1 cellular context compared by ENCODE assay signal in genomic region chr6:41901882-41902519, GRCh38.
TF ChIP-seq lines count a peak whose summit lies in the region.

No MANE protein-coding gene starts in this region.

TF ChIP-seq in K562, 482 proteins besides CTCF, POLR2A, EP300 and RAD21 (continues in another document):
- TF ChIP-seq KAT8 (IDR thresholded peaks at IDR 0.05; ENCODE audit: low read depth), result no peak
- no peak for TF ChIP-seq NFATC3 (IDR thresholded peaks at IDR 0.05)
- TF ChIP-seq CC2D1A (IDR thresholded peaks at IDR 0.05), result peak; percentile 71
- TF ChIP-seq MCM2 (IDR thresholded peaks at IDR 0.05; ENCODE audit: low read depth), result no peak
- TF ChIP-seq CGGBP1 (CRISPR knock-in tag; IDR thresholded peaks at IDR 0.05), result no peak
- no peak for TF ChIP-seq ZNF41 (CRISPR knock-in tag; conservative IDR thresholded peaks at IDR 0.05)
- TF ChIP-seq MYBL2 (IDR thresholded peaks at IDR 0.05; ENCODE audit: low read depth), result no peak
- TF ChIP-seq MYBL2 (CRISPR knock-in tag; IDR thresholded peaks at IDR 0.05; ENCODE audit: borderline replicate concordance), result no peak
- TF ChIP-seq HBP1 (CRISPR knock-in tag; IDR thresholded peaks at IDR 0.05), result no peak
- TF ChIP-seq THRB (CRISPR knock-in tag; conservative IDR thresholded peaks at IDR 0.05), result 0 out of 2 replicates have a peak, but pooled peaks have one; percentile 45
- 0 out of 2 replicates have a peak, but pooled peaks have one; percentile 11 for TF ChIP-seq ESRRA (IDR thresholded peaks at IDR 0.05; ENCODE audit: borderline replicate concordance, low read depth)
- no peak for TF ChIP-seq ZNF134 (CRISPR knock-in tag; conservative IDR thresholded peaks at IDR 0.05)
- TF ChIP-seq IRF1 (CRISPR knock-in tag; IDR thresholded peaks at IDR 0.05; ENCODE audit: borderline replicate concordance), result no peak
- TF ChIP-seq FOXK2 (conservative IDR thresholded peaks at IDR 0.05 in 1 of 2, IDR thresholded peaks at IDR 0.05 in 1 of 2; ENCODE audit: low read depth in 2 of 2), result peak in 1 of 2 experiments; percentile 49; a peak in 1 of 4 replicates
- no peak for TF ChIP-seq EGR1 (conservative IDR thresholded peaks at IDR 0.05)
- no peak; the same call in 1 of the 2 replicates for TF ChIP-seq TRIM28 (IDR thresholded peaks at IDR 0.05)
- TF ChIP-seq TEAD2 (tag; IDR thresholded peaks at IDR 0.05), result no peak
- TF ChIP-seq ZNF12 (CRISPR knock-in tag; IDR thresholded peaks at IDR 0.05), result no peak
- peak; percentile 11 for TF ChIP-seq CTCFL (IDR thresholded peaks at IDR 0.05; ENCODE audit: borderline replicate concordance, insufficient read depth, low read depth, low read length, poor library complexity, severe bottlenecking)
- no peak for TF ChIP-seq RBM34 (IDR thresholded peaks at IDR 0.05; ENCODE audit: borderline replicate concordance, insufficient read depth, low read length)
- TF ChIP-seq RB1 (IDR thresholded peaks at IDR 0.05; ENCODE audit: low read depth), result 0 out of 2 replicates have a peak, but pooled peaks have one; percentile 29
- no peak for TF ChIP-seq CBX1 (IDR thresholded peaks at IDR 0.05; ENCODE audit: low read depth)
- TF ChIP-seq ARID3A (IDR thresholded peaks at IDR 0.05; ENCODE audit: borderline replicate concordance, low read depth, low read length), result 0 out of 2 replicates have a peak, but pooled peaks have one; percentile 27
- no peak for TF ChIP-seq PATZ1 (CRISPR knock-in tag; IDR thresholded peaks at IDR 0.05; ENCODE audit: borderline replicate concordance)
- TF ChIP-seq ZMIZ1 (IDR thresholded peaks at IDR 0.05; ENCODE audit: low read depth in 2 of 2, low read length in 2 of 2), result no peak
- TF ChIP-seq CXXC5 (CRISPR knock-in tag; IDR thresholded peaks at IDR 0.05), result no peak
- 0 out of 2 replicates have a peak, but pooled peaks have one; percentile 9 for TF ChIP-seq ARID1B (IDR thresholded peaks at IDR 0.05)
- no peak for TF ChIP-seq NR4A1 (CRISPR knock-in tag; IDR thresholded peaks at IDR 0.05)
- no peak for TF ChIP-seq NR4A1 (tag; IDR thresholded peaks at IDR 0.05)
- peak; percentile 90 for TF ChIP-seq DEAF1 (CRISPR knock-in tag; IDR thresholded peaks at IDR 0.05)
- no peak for TF ChIP-seq KDM4B (IDR thresholded peaks at IDR 0.05; ENCODE audit: borderline replicate concordance in 2 of 2, low read depth in 1 of 2)
- TF ChIP-seq PTRF (tag; IDR thresholded peaks at IDR 0.05), result no peak
- TF ChIP-seq ZNF384 (IDR thresholded peaks at IDR 0.05; ENCODE audit: low read depth, low read length), result 0 out of 2 replicates have a peak, but pooled peaks have one; percentile 18
- 0 out of 2 replicates have a peak, but pooled peaks have one; percentile 22 for TF ChIP-seq ZNF740 (CRISPR knock-in tag; IDR thresholded peaks at IDR 0.05)
- no peak for TF ChIP-seq ZNF740 (tag; IDR thresholded peaks at IDR 0.05)
- no peak for TF ChIP-seq STAT5A (IDR thresholded peaks at IDR 0.05; ENCODE audit: borderline replicate concordance, low read length)
- 0 out of 2 replicates have a peak, but pooled peaks have one; percentile 49 for TF ChIP-seq ETV5 (CRISPR knock-in tag; IDR thresholded peaks at IDR 0.05; ENCODE audit: low read depth)
- TF ChIP-seq MNT (conservative IDR thresholded peaks at IDR 0.05), result peak; percentile 51 to 52; a peak in 3 of 4 replicates
- peak; percentile 41; the same call in 1 of the 2 replicates for TF ChIP-seq ZEB2 (IDR thresholded peaks at IDR 0.05)
- 0 out of 2 replicates have a peak, but pooled peaks have one; percentile 17 for TF ChIP-seq TAF7 (tag; IDR thresholded peaks at IDR 0.05)
- no peak for TF ChIP-seq ZNF217 (CRISPR knock-in tag; IDR thresholded peaks at IDR 0.05)
